In the genomic region with DNA sequence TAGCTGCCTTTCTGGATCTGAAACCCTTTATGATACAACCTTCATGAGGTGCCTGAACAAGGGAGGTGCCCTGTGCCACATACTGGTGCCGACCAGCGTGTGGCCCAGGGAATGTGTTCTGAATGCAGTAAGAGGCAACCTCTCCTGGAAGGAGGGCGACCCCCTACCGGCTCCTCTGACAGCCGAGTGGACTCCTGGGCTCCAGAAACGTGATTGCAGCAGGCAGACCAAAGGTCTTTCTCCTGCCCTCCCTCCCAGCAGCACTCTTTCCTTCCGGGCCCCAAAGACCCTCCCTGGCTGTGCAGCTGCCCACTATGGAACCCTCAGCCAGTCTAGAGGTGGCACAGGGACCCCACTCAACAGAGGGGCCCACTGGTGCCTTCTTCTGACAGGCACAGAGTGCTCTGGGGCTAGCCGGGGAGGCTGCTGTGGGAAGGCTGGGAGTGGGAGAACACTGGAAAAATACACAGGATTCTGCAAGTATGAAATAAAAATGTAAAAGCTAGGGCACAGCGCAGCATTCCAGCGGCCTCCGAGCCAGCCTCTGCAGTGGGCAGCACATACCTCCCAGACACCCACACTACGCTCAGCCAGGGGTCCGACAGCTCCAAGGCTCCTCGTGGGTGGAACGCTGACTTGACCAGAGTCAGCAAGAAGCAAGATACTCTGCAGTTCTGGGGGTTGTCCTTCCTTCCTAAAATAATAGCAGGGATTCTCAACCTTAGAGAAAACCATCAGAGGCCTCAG, we compare ENCODE assay signal across 1 cellular context.
A peak's percentile ranks its signal among the peaks of the same experiment; 100 is the strongest.
TF ChIP-seq lines count a peak whose summit lies in the region.

No MANE protein-coding gene starts in this region.

TF ChIP-seq in HEK293, 187 proteins besides CTCF, POLR2A, EP300 and RAD21:
- no peak for TF ChIP-seq KLF10 (tag by site-specific recombination; IDR thresholded peaks at IDR 0.05)
- TF ChIP-seq ZFHX2 (tag by site-specific recombination; conservative IDR thresholded peaks at IDR 0.05), result peak; percentile 74
- TF ChIP-seq ZNF302 (tag by site-specific recombination; IDR thresholded peaks at IDR 0.05; ENCODE audit: low read depth), result no peak
- no peak for TF ChIP-seq ZSCAN23 (tag by site-specific recombination; IDR thresholded peaks at IDR 0.05)
- TF ChIP-seq ZNF548 (tag by site-specific recombination; IDR thresholded peaks at IDR 0.05), result no peak
- TF ChIP-seq ZNF174 (tag by site-specific recombination; IDR thresholded peaks at IDR 0.05), result no peak
- no peak for TF ChIP-seq ZNF560 (tag by site-specific recombination; IDR thresholded peaks at IDR 0.05; ENCODE audit: borderline replicate concordance)
- TF ChIP-seq ZNF76 (tag by site-specific recombination; IDR thresholded peaks at IDR 0.05; ENCODE audit: borderline replicate concordance, low read depth), result no peak
- TF ChIP-seq, protein P1, sequence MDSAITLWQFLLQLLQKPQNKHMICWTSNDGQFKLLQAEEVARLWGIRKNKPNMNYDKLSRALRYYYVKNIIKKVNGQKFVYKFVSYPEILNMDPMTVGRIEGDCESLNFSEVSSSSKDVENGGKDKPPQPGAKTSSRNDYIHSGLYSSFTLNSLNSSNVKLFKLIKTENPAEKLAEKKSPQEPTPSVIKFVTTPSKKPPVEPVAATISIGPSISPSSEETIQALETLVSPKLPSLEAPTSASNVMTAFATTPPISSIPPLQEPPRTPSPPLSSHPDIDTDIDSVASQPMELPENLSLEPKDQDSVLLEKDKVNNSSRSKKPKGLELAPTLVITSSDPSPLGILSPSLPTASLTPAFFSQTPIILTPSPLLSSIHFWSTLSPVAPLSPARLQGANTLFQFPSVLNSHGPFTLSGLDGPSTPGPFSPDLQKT (IDR thresholded peaks at IDR 0.05; ENCODE audit: borderline replicate concordance, low read depth, low read length), result no peak
- no peak for TF ChIP-seq ZNF843 (tag by site-specific recombination; IDR thresholded peaks at IDR 0.05)
- no peak for TF ChIP-seq ZNF629 (tag by site-specific recombination; IDR thresholded peaks at IDR 0.05)
- no peak for TF ChIP-seq ZNF133 (tag by site-specific recombination; IDR thresholded peaks at IDR 0.05)
- no peak for TF ChIP-seq FEZF1 (tag by site-specific recombination; IDR thresholded peaks at IDR 0.05)
- TF ChIP-seq, protein P2, sequence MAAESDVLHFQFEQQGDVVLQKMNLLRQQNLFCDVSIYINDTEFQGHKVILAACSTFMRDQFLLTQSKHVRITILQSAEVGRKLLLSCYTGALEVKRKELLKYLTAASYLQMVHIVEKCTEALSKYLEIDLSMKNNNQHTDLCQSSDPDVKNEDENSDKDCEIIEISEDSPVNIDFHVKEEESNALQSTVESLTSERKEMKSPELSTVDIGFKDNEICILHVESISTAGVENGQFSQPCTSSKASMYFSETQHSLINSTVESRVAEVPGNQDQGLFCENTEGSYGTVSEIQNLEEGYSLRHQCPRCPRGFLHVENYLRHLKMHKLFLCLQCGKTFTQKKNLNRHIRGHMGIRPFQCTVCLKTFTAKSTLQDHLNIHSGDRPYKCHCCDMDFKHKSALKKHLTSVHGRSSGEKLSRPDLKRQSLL (tag by site-specific recombination; IDR thresholded peaks at IDR 0.05), result no peak
- no peak for TF ChIP-seq ZBTB8A (tag by site-specific recombination; IDR thresholded peaks at IDR 0.05)
- TF ChIP-seq, protein P3, sequence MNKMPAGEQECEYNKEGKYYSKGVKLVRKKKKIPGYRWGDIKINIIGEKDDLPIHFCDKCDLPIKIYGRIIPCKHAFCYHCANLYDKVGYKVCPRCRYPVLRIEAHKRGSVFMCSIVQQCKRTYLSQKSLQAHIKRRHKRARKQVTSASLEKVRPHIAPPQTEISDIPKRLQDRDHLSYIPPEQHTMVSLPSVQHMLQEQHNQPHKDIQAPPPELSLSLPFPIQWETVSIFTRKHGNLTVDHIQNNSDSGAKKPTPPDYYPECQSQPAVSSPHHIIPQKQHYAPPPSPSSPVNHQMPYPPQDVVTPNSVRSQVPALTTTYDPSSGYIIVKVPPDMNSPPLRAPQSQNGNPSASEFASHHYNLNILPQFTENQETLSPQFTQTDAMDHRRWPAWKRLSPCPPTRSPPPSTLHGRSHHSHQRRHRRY (tag by site-specific recombination; IDR thresholded peaks at IDR 0.05), result no peak
- TF ChIP-seq ZNF558 (tag by site-specific recombination; IDR thresholded peaks at IDR 0.05), result no peak
- TF ChIP-seq ZNF140 (tag by site-specific recombination; IDR thresholded peaks at IDR 0.05), result no peak
- peak; percentile 88 for TF ChIP-seq EGR2 (tag by site-specific recombination; IDR thresholded peaks at IDR 0.05; ENCODE audit: low read depth)
- TF ChIP-seq SCRT1 (tag by site-specific recombination; IDR thresholded peaks at IDR 0.05; ENCODE audit: borderline replicate concordance), result no peak
- peak; percentile 89 for TF ChIP-seq ZIC2 (tag by site-specific recombination; IDR thresholded peaks at IDR 0.05)
- no peak for TF ChIP-seq BCL11B (tag by site-specific recombination; IDR thresholded peaks at IDR 0.05; ENCODE audit: low read depth)
- TF ChIP-seq ZNF146 (tag by site-specific recombination; IDR thresholded peaks at IDR 0.05), result no peak
- TF ChIP-seq ZNF423 (tag by site-specific recombination; IDR thresholded peaks at IDR 0.05), result no peak
- TF ChIP-seq, protein P4, sequence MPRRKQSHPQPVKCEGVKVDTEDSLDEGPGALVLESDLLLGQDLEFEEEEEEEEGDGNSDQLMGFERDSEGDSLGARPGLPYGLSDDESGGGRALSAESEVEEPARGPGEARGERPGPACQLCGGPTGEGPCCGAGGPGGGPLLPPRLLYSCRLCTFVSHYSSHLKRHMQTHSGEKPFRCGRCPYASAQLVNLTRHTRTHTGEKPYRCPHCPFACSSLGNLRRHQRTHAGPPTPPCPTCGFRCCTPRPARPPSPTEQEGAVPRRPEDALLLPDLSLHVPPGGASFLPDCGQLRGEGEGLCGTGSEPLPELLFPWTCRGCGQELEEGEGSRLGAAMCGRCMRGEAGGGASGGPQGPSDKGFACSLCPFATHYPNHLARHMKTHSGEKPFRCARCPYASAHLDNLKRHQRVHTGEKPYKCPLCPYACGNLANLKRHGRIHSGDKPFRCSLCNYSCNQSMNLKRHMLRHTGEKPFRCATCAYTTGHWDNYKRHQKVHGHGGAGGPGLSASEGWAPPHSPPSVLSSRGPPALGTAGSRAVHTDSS (tag by site-specific recombination; IDR thresholded peaks at IDR 0.05), result no peak
- no peak for TF ChIP-seq ZNF48 (tag by site-specific recombination; IDR thresholded peaks at IDR 0.05)
- no peak for TF ChIP-seq ZNF561 (tag by site-specific recombination; IDR thresholded peaks at IDR 0.05; ENCODE audit: borderline replicate concordance)
